In genomic region chr17:35763767-35764122, GRCh38 we compare ENCODE assay signal across 1 cellular context.
TF ChIP-seq lines count a peak whose summit lies in the region.

No MANE protein-coding gene starts in this region.

TF ChIP-seq in GM12878, 131 proteins besides CTCF, POLR2A, EP300 and RAD21:
- TF ChIP-seq TCF7 (IDR thresholded peaks at IDR 0.05; ENCODE audit: borderline replicate concordance) (no peak), ELK1 (IDR thresholded peaks at IDR 0.05; ENCODE audit: low read depth, low read length) (no peak), IRF3 (IDR thresholded peaks at IDR 0.05) (no peak), STAT1 (conservative IDR thresholded peaks at IDR 0.05) (no peak), REST (IDR thresholded peaks at IDR 0.05; ENCODE audit: low read depth, low read length) (no peak), SREBF1 (IDR thresholded peaks at IDR 0.05; ENCODE audit: low read length) (no peak), ZNF274 (IDR thresholded peaks at IDR 0.05; ENCODE audit: insufficient read depth, insufficient read length) (no peak), IKZF1 (conservative IDR thresholded peaks at IDR 0.05) (no peak), CHD1 (IDR thresholded peaks at IDR 0.05; ENCODE audit: low read depth, low read length) (no peak), CEBPZ (IDR thresholded peaks at IDR 0.05; ENCODE audit: low read depth, low read length) (no peak), WRNIP1 (IDR thresholded peaks at IDR 0.05; ENCODE audit: borderline replicate concordance, low read depth, low read length) (no peak), SIX5 (IDR thresholded peaks at IDR 0.05; ENCODE audit: low read depth, low read length, severe bottlenecking) (no peak), PBX3 (IDR thresholded peaks at IDR 0.05; ENCODE audit: insufficient replicate concordance, low read depth, low read length) (no peak), NR2C2 (IDR thresholded peaks at IDR 0.05; ENCODE audit: borderline replicate concordance, control insufficient read depth, insufficient read length, low read depth) (no peak), MAX (IDR thresholded peaks at IDR 0.05; ENCODE audit: low read depth, low read length) (no peak), STAT3 (IDR thresholded peaks at IDR 0.05; ENCODE audit: low read depth, low read length) (no peak), SUPT20H (IDR thresholded peaks at IDR 0.05; ENCODE audit: borderline replicate concordance, control insufficient read depth, low read depth, low read length) (no peak)
